In the genomic region with DNA sequence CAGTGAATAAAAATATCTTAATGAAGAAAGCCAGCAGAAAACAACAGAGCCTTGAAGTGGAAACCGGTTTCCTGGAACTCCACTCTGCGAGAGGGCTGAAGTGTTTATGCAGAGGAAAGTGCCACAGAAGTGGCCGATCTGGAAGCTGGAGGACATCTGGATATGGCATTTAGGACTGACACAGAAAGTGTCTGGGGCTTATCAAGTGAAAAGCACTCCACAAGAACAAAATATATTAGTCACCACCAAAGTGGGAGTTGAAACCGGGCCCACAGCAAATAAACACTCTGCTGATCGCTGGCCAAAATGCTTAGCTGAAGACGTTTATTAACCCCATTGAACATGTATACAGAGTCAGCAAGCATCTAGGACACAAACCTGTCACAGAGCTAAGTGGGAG, we compare ENCODE assay signal across 8 cellular contexts. TPM values are rescaled to one million over a fixed set of nuclear protein-coding genes. Genes with fewer than 3 reads are reported as not detected.
DNase-seq lines count a peak whose midpoint lies in the region; ATAC-seq and TF ChIP-seq lines count a peak whose summit lies in the region.

No MANE protein-coding gene starts in this region.

- peaks cover 45% of the 10 kb centered on the region for H3K36me3 Mint-ChIP-seq in activated CD8-positive, alpha-beta memory T cell treated with anti-CD3 and anti-CD28 coated beads, Interleukin-2, amount 10 ng/mL, durations not matched to agents 7 days and 5 days
- H3K36me3 Mint-ChIP-seq in activated T-helper 2 cell treated with anti-CD3 and anti-CD28 coated beads, Interferon-gamma antibody, Interleukin-2, Interleukin-4, amounts not matched to agents 10 μg/mL and 5 μg/mL and 100 μg/mL, durations not matched to agents 14 hours and 24 hours and 36 hours (ENCODE audit: low read depth): peaks cover 34% of the 10 kb centered on the region

- TF ChIP-seq CTCF in tibial nerve (IDR thresholded peaks at IDR 0.05) (no peak), GM10266 (IDR thresholded peaks at IDR 0.05; ENCODE audit: control insufficient read depth, insufficient read depth, low read depth, missing control alignments) (no peak)

- no peak overlapping the region for H3K4me3 Mint-ChIP-seq in activated CD8-positive, alpha-beta memory T cell treated with anti-CD3 and anti-CD28 coated beads, Interleukin-2, amount 10 ng/mL, durations not matched to agents 7 days and 5 days
- H3K4me3 Mint-ChIP-seq in activated T-helper 2 cell treated with anti-CD3 and anti-CD28 coated beads, Interferon-gamma antibody, Interleukin-2, Interleukin-4, amounts not matched to agents 10 μg/mL and 5 μg/mL and 100 μg/mL, durations not matched to agents 14 hours and 24 hours and 36 hours (ENCODE audit: low read depth): no peak overlapping the region

- peak; percentile 35 for DNase-seq in activated CD8-positive, alpha-beta memory T cell treated with anti-CD3 and anti-CD28 coated beads, Interleukin-2, amount 10 ng/mL, durations not matched to agents 7 days and 5 days
- no peak for DNase-seq in activated CD8-positive, alpha-beta memory T cell treated with anti-CD3 and anti-CD28 coated beads for 24 hours
- DNase-seq in activated T-helper 2 cell treated with anti-CD3 and anti-CD28 coated beads, Interferon-gamma antibody, Interleukin-2, Interleukin-4, amounts not matched to agents 10 μg/mL and 5 μg/mL and 100 μg/mL, durations not matched to agents 14 hours and 24 hours and 36 hours (ENCODE audit: low spot score): no peak
- DNase-seq in iris pigment epithelial cell (ENCODE audit: low read depth): peak; percentile 93
- DNase-seq in tibial nerve (ENCODE audit: low spot score in 2 of 2): peak in 1 of 2 donors; percentile 50
- DNase-seq in GM10266 (ENCODE audit: extremely low spot score): no peak
- DNase-seq in inferior parietal cortex (ENCODE audit: extremely low spot score): no peak
- DNase-seq in SW480 (ENCODE audit: low spot score): no peak

- 8 to 13% methylated on average over 6 of the region's 6 CpGs for WGBS in tibial nerve, 2 donors

- H3K27ac Mint-ChIP-seq in activated CD8-positive, alpha-beta memory T cell treated with anti-CD3 and anti-CD28 coated beads, Interleukin-2, amount 10 ng/mL, durations not matched to agents 7 days and 5 days: no peak overlapping the region
- peak overlapping the region; percentile 47 for H3K27ac Mint-ChIP-seq in activated T-helper 2 cell treated with anti-CD3 and anti-CD28 coated beads, Interferon-gamma antibody, Interleukin-2, Interleukin-4, amounts not matched to agents 10 μg/mL and 5 μg/mL and 100 μg/mL, durations not matched to agents 14 hours and 24 hours and 36 hours

- H3K36me3 ChIP-seq in tibial nerve: no peaks in the 10 kb centered on the region

- no peak overlapping the region for H3K4me3 ChIP-seq in tibial nerve

- no peaks in the 10 kb centered on the region for H3K9me3 ChIP-seq in tibial nerve

- H3K27me3 Mint-ChIP-seq in activated CD8-positive, alpha-beta memory T cell treated with anti-CD3 and anti-CD28 coated beads, Interleukin-2, amount 10 ng/mL, durations not matched to agents 7 days and 5 days: no peaks in the 10 kb centered on the region
- H3K27me3 Mint-ChIP-seq in activated T-helper 2 cell treated with anti-CD3 and anti-CD28 coated beads, Interferon-gamma antibody, Interleukin-2, Interleukin-4, amounts not matched to agents 10 μg/mL and 5 μg/mL and 100 μg/mL, durations not matched to agents 14 hours and 24 hours and 36 hours (ENCODE audit: low read depth): no peaks in the 10 kb centered on the region

- H3K4me1 Mint-ChIP-seq in activated CD8-positive, alpha-beta memory T cell treated with anti-CD3 and anti-CD28 coated beads, Interleukin-2, amount 10 ng/mL, durations not matched to agents 7 days and 5 days: peaks cover 71% of the 10 kb centered on the region
- peaks cover 70% of the 10 kb centered on the region for H3K4me1 Mint-ChIP-seq in activated T-helper 2 cell treated with anti-CD3 and anti-CD28 coated beads, Interferon-gamma antibody, Interleukin-2, Interleukin-4, amounts not matched to agents 10 μg/mL and 5 μg/mL and 100 μg/mL, durations not matched to agents 14 hours and 24 hours and 36 hours (ENCODE audit: low read depth)

- peaks cover 0 to 98% (median 78%) of the 10 kb centered on the region in 4 donors for H3K4me1 ChIP-seq in tibial nerve

- no peak for TF ChIP-seq POLR2A in tibial nerve (IDR thresholded peaks at IDR 0.05)

- peak overlapping the region; percentile 65 to 97 (median 82) for H3K27ac ChIP-seq in tibial nerve

- H3K27me3 ChIP-seq in tibial nerve: no peaks in the 10 kb centered on the region

- H3K9me3 Mint-ChIP-seq in activated CD8-positive, alpha-beta memory T cell treated with anti-CD3 and anti-CD28 coated beads, Interleukin-2, amount 10 ng/mL, durations not matched to agents 7 days and 5 days (ENCODE audit: low read depth): no peaks in the 10 kb centered on the region
- no peaks in the 10 kb centered on the region for H3K9me3 Mint-ChIP-seq in activated T-helper 2 cell treated with anti-CD3 and anti-CD28 coated beads, Interferon-gamma antibody, Interleukin-2, Interleukin-4, amounts not matched to agents 10 μg/mL and 5 μg/mL and 100 μg/mL, durations not matched to agents 14 hours and 24 hours and 36 hours

- intact Hi-C loops in activated T-helper 2 cell treated with anti-CD3 and anti-CD28 coated beads, Interferon-gamma antibody, Interleukin-2, Interleukin-4, amounts not matched to agents 10 μg/mL and 5 μg/mL and 100 μg/mL, durations not matched to agents 14 hours and 24 hours and 36 hours (cut with micrococcal nuclease): no loop called here

- CTCF ChIA-PET in activated CD8-positive, alpha-beta memory T cell treated with anti-CD3 and anti-CD28 coated beads, Interleukin-2, amount 10 ng/mL, durations not matched to agents 7 days and 5 days (lab: Charles Lee): no interaction called here

- no peak for ATAC-seq in activated CD8-positive, alpha-beta memory T cell treated with anti-CD3 and anti-CD28 coated beads, Interleukin-2, amount 10 ng/mL, durations not matched to agents 7 days and 5 days

- TF ChIP-seq EP300 in tibial nerve (IDR thresholded peaks at IDR 0.05): peak in 1 of 2 donors; percentile 57

RNA-seq across cellular contexts. Expression of a gene that starts 7.8 kb away (rescaled TPM):
- 10 to 100 TPM; 20.8 to 36.9 TPM for total RNA-seq in activated CD8-positive, alpha-beta memory T cell treated with anti-CD3 and anti-CD28 coated beads, Interleukin-2, amount 10 ng/mL, durations not matched to agents 7 days and 5 days
- total RNA-seq in activated T-helper 2 cell treated with anti-CD3 and anti-CD28 coated beads, Interferon-gamma antibody, Interleukin-2, Interleukin-4, amounts not matched to agents 10 μg/mL and 5 μg/mL and 100 μg/mL, durations not matched to agents 14 hours and 24 hours and 36 hours: 14.8 and 15.8 TPM in 2 replicates
- total RNA-seq in tibial nerve: 10 to 100 TPM; 14.9 to 50.4 (median 31.8) TPM

RNA-seq across cellular contexts. Expression of a gene that starts 33.8 kb away (rescaled TPM):
- total RNA-seq in activated CD8-positive, alpha-beta memory T cell treated with anti-CD3 and anti-CD28 coated beads, Interleukin-2, amount 10 ng/mL, durations not matched to agents 7 days and 5 days: 10 to 100 TPM; 46.1 to 58.8 TPM
- 71.6 and 72.7 TPM in 2 replicates for total RNA-seq in activated T-helper 2 cell treated with anti-CD3 and anti-CD28 coated beads, Interferon-gamma antibody, Interleukin-2, Interleukin-4, amounts not matched to agents 10 μg/mL and 5 μg/mL and 100 μg/mL, durations not matched to agents 14 hours and 24 hours and 36 hours
- 10 to 100 TPM; 12.2 to 39.6 (median 29.6) TPM for total RNA-seq in tibial nerve

Comparison
In these comparisons a context has a peak if more than half of its experiments do, and no peak if none do; other contexts are left out.
1. DNase-seq: peak in activated CD8-positive, alpha-beta memory T cell treated with anti-CD3 and anti-CD28 coated beads, Interleukin-2, amount 10 ng/mL, durations not matched to agents 7 days and 5 days (single experiment) and iris pigment epithelial cell (single experiment); none in activated CD8-positive, alpha-beta memory T cell treated with anti-CD3 and anti-CD28 coated beads for 24 hours (single experiment), activated T-helper 2 cell treated with anti-CD3 and anti-CD28 coated beads, Interferon-gamma antibody, Interleukin-2, Interleukin-4, amounts not matched to agents 10 μg/mL and 5 μg/mL and 100 μg/mL, durations not matched to agents 14 hours and 24 hours and 36 hours (single experiment), GM10266 (single experiment), inferior parietal cortex (single experiment) and SW480 (single experiment).